ENCODE assay signal across 21 cellular contexts in genomic region chr16:28000314-28000713, GRCh38.
"Had no signal": no experiment of that assay in that cellular context is flagged by ENCODE, and none has a peak within 500 bp of the region (broad histone marks: within the 10 kb centered on the region; RNA-seq: fewer than 3 reads in every experiment).

No MANE protein-coding gene starts in this region.

- H3K27me3 ChIP-seq: SJSA1 had no signal

- H3K4me1 Mint-ChIP-seq: IgD-negative memory B cell had no signal

- H3K4me1 ChIP-seq: SJSA1 had no signal

- H3K4me3 ChIP-seq: K562, SJSA1, SK-N-MC had no signal

- H3K27ac ChIP-seq: HL-60, KMS-11, SJSA1, SK-N-MC had no signal

- H3K4me2 ChIP-seq: KMS-11 had no signal

- H3K4me3 Mint-ChIP-seq: IgD-negative memory B cell had no signal

- H3K27ac Mint-ChIP-seq: IgD-negative memory B cell had no signal

- H3K27me3 Mint-ChIP-seq: IgD-negative memory B cell had no signal

- H3K36me3 Mint-ChIP-seq: IgD-negative memory B cell had no signal

- H3K9ac ChIP-seq: KMS-11 had no signal

- H3K36me3 ChIP-seq: SJSA1 had no signal

- DNase-seq: Kasumi-1, MM.1S, NCI-H1092 treated with DMSO at 0.1 percent for 48 hours, NCI-H1436, NCI-H2029, NCI-H2081 treated with DMSO at 0.1 percent for 48 hours, NCI-H2171, NCI-H446, NCI-H510A, NCI-H524 treated with DMSO at 0.1 percent for 48 hours, NCI-H69, NCI-H774, Right ventricle myocardium superior, RPMI8226, SIG-M5 had no signal

- H3K9me3 ChIP-seq: SJSA1 had no signal
